In genomic region chr7:521221-522070, GRCh38 we compare ENCODE assay signal across 8 cellular contexts. TPM values are rescaled to one million over a fixed set of nuclear protein-coding genes. Genes with fewer than 3 reads are reported as not detected.
DNase-seq lines count a peak whose midpoint lies in the region; ATAC-seq and TF ChIP-seq lines count a peak whose summit lies in the region.

No MANE protein-coding gene starts in this region.

- H3K36me3 ChIP-seq in GM23338 (ENCODE audit: insufficient read depth) (no peaks in the 10 kb centered on the region), right atrium auricular region (no peaks in the 10 kb centered on the region)

- H3K27me3 ChIP-seq in GM23338 (ENCODE audit: insufficient read depth) (peaks cover 65% of the 10 kb centered on the region), right atrium auricular region (no peaks in the 10 kb centered on the region)

- H4K20me1 ChIP-seq in GM23338 (replicated peaks; ENCODE audit: insufficient read depth): no peaks in the 10 kb centered on the region; the same call in 1 of the 2 replicates

- H3K4me1 Mint-ChIP-seq in GM23338: peaks cover 5% of the 10 kb centered on the region; the same call in 2 of the 3 replicates
- no peaks in the 10 kb centered on the region for H3K4me1 Mint-ChIP-seq in activated T-helper 1 cell treated with anti-CD3 and anti-CD28 coated beads, Interleukin-12 subunit alpha, Interleukin-12 subunit beta, Interleukin-2, Interleukin-4 antibody, amounts not matched to agents 30 ng/mL and 10 ng/mL and 1 ng/mL, durations not matched to agents 14 hours and 24 hours and 36 hours (ENCODE audit: low read depth)

- H3K9me2 ChIP-seq in GM23338 (ENCODE audit: insufficient read depth): no peaks in the 10 kb centered on the region

- no peaks in the 10 kb centered on the region for H3K9me3 ChIP-seq in right atrium auricular region

- peak overlapping the region; percentile 86 for H3K4me2 ChIP-seq in GM23338

- peaks cover 12% of the 10 kb centered on the region for H3K79me2 ChIP-seq in GM23338 (replicated peaks; ENCODE audit: insufficient read depth)

- no peak for TF ChIP-seq CTCF in GM23338 (conservative IDR thresholded peaks at IDR 0.05; ENCODE audit: low read depth in 2 of 2)
- no peak for TF ChIP-seq CTCF in right atrium auricular region (IDR thresholded peaks at IDR 0.05)

- H3K36me3 Mint-ChIP-seq in GM23338 (ENCODE audit: low read depth): peaks cover 4% of the 10 kb centered on the region
- no peaks in the 10 kb centered on the region for H3K36me3 Mint-ChIP-seq in activated T-helper 1 cell treated with anti-CD3 and anti-CD28 coated beads, Interleukin-12 subunit alpha, Interleukin-12 subunit beta, Interleukin-2, Interleukin-4 antibody, amounts not matched to agents 30 ng/mL and 10 ng/mL and 1 ng/mL, durations not matched to agents 14 hours and 24 hours and 36 hours (ENCODE audit: low read depth)

- peak overlapping the region; percentile 67 for H3K4me3 Mint-ChIP-seq in GM23338
- peak overlapping the region; percentile 33 for H3K4me3 Mint-ChIP-seq in activated T-helper 1 cell treated with anti-CD3 and anti-CD28 coated beads, Interleukin-12 subunit alpha, Interleukin-12 subunit beta, Interleukin-2, Interleukin-4 antibody, amounts not matched to agents 30 ng/mL and 10 ng/mL and 1 ng/mL, durations not matched to agents 14 hours and 24 hours and 36 hours

- H3K27me3 Mint-ChIP-seq in GM23338 (ENCODE audit: insufficient read depth, low read depth, poor library complexity): peaks cover 45% of the 10 kb centered on the region
- peaks cover 22% of the 10 kb centered on the region for H3K27me3 Mint-ChIP-seq in activated T-helper 1 cell treated with anti-CD3 and anti-CD28 coated beads, Interleukin-12 subunit alpha, Interleukin-12 subunit beta, Interleukin-2, Interleukin-4 antibody, amounts not matched to agents 30 ng/mL and 10 ng/mL and 1 ng/mL, durations not matched to agents 14 hours and 24 hours and 36 hours (ENCODE audit: insufficient read depth)

- peak; percentile 53 for DNase-seq in AG08395 (ENCODE audit: low spot score)
- no peak for DNase-seq in GM23338 (ENCODE audit: low spot score)
- no peak for DNase-seq in activated T-helper 1 cell treated with anti-CD3 and anti-CD28 coated beads, Interleukin-12 subunit alpha, Interleukin-12 subunit beta, Interleukin-2, Interleukin-4 antibody, amounts not matched to agents 30 ng/mL and 10 ng/mL and 1 ng/mL, durations not matched to agents 14 hours and 24 hours and 36 hours (ENCODE audit: low spot score)
- peak; percentile 79 for DNase-seq in right atrium auricular region (ENCODE audit: low spot score)
- no peak for DNase-seq in skeletal muscle cell (ENCODE audit: low read depth)
- DNase-seq in SIG-M5 treated with dmso at 0.1 percent for 504 hours (lab: John Stamatoyannopoulos, UW; ENCODE audit: unreplicated experiment): no peak
- no peak for DNase-seq in effector CD4-positive, alpha-beta T cell

- no peaks in the 10 kb centered on the region; the same call in 2 of the 3 replicates for H3K9me3 Mint-ChIP-seq in GM23338
- H3K9me3 Mint-ChIP-seq in activated T-helper 1 cell treated with anti-CD3 and anti-CD28 coated beads, Interleukin-12 subunit alpha, Interleukin-12 subunit beta, Interleukin-2, Interleukin-4 antibody, amounts not matched to agents 30 ng/mL and 10 ng/mL and 1 ng/mL, durations not matched to agents 14 hours and 24 hours and 36 hours: no peaks in the 10 kb centered on the region

- no peak overlapping the region for H2AFZ ChIP-seq in GM23338

- H3K27ac ChIP-seq in GM23338 (ENCODE audit: low read depth) (no peak overlapping the region), right atrium auricular region (peak overlapping the region; percentile 89 to 90)

- intact Hi-C loops in activated T-helper 1 cell treated with anti-CD3 and anti-CD28 coated beads, Interleukin-12 subunit alpha, Interleukin-12 subunit beta, Interleukin-2, Interleukin-4 antibody, amounts not matched to agents 30 ng/mL and 10 ng/mL and 1 ng/mL, durations not matched to agents 14 hours and 24 hours and 36 hours (cut with micrococcal nuclease): loop anchor here (1.0 to 10.0 kb wide), 5 partner anchors 63 to 721 kb away; partner anchors contain the start of gene GET4

- no peak overlapping the region for H3K27ac Mint-ChIP-seq in GM23338
- no peak overlapping the region for H3K27ac Mint-ChIP-seq in activated T-helper 1 cell treated with anti-CD3 and anti-CD28 coated beads, Interleukin-12 subunit alpha, Interleukin-12 subunit beta, Interleukin-2, Interleukin-4 antibody, amounts not matched to agents 30 ng/mL and 10 ng/mL and 1 ng/mL, durations not matched to agents 14 hours and 24 hours and 36 hours

- peaks cover 9% of the 10 kb centered on the region; the same call in 1 of the 2 replicates for H3K4me1 ChIP-seq in GM23338 (ENCODE audit: insufficient read depth)
- H3K4me1 ChIP-seq in right atrium auricular region: peaks cover 0 to 56% of the 10 kb centered on the region in 2 donors

- ATAC-seq in GM23338 (peak; percentile 0; the same call in 1 of the 3 replicates), GM21619 (IDR thresholded peaks at IDR 0.05; ENCODE audit: unreplicated experiment) (no peak)

- H3F3A ChIP-seq in GM23338 (replicated peaks; ENCODE audit: low read depth): no peaks in the 10 kb centered on the region

- peak overlapping the region; percentile 67 for H3K4me3 ChIP-seq in GM23338
- H3K4me3 ChIP-seq in right atrium auricular region: peak overlapping the region; percentile 42 to 60
- peak overlapping the region; percentile 32 for H3K4me3 ChIP-seq in skeletal muscle cell (ENCODE audit: low read depth, low read length)

TF ChIP-seq in GM23338, 12 proteins besides CTCF, POLR2A, EP300 and RAD21:
- TF ChIP-seq JUNB (IDR thresholded peaks at IDR 0.05; ENCODE audit: unreplicated experiment) (no peak), REST (IDR thresholded peaks at IDR 0.05; ENCODE audit: unreplicated experiment) (no peak), NANOG (IDR thresholded peaks at IDR 0.05; ENCODE audit: borderline replicate concordance) (no peak), ZNF331 (CRISPR knock-in tag; IDR thresholded peaks at IDR 0.05; ENCODE audit: low read depth) (no peak), CREB1 (CRISPR knock-in tag; IDR thresholded peaks at IDR 0.05; ENCODE audit: low read depth) (no peak)

RNA-seq across cellular contexts. Expression of gene PDGFA, which starts 1.8 kb away (rescaled TPM):
- 32.2 and 43.1 TPM in 2 replicates for total RNA-seq in GM23338 (2014; rRNA removed; shearing (Covaris generic))
- polyA plus RNA-seq in GM23338 (2016; fragmentation: Nextera tagmentation; extraction: Ambion mirVana): 35.6 and 39.5 TPM in 2 replicates
- total RNA-seq in activated T-helper 1 cell treated with anti-CD3 and anti-CD28 coated beads, Interleukin-12 subunit alpha, Interleukin-12 subunit beta, Interleukin-2, Interleukin-4 antibody, amounts not matched to agents 30 ng/mL and 10 ng/mL and 1 ng/mL, durations not matched to agents 14 hours and 24 hours and 36 hours: 8.5 and 8.8 TPM in 2 replicates
- total RNA-seq in right atrium auricular region: 10 to 100 TPM; 31.8 to 34.2 TPM

Comparison
In these comparisons a context has a peak if more than half of its experiments do, and no peak if none do; other contexts are left out.
1. DNase-seq: peak in AG08395 (single experiment) and right atrium auricular region (single experiment); none in GM23338 (single experiment), activated T-helper 1 cell treated with anti-CD3 and anti-CD28 coated beads, Interleukin-12 subunit alpha, Interleukin-12 subunit beta, Interleukin-2, Interleukin-4 antibody, amounts not matched to agents 30 ng/mL and 10 ng/mL and 1 ng/mL, durations not matched to agents 14 hours and 24 hours and 36 hours (single experiment), skeletal muscle cell (single experiment), SIG-M5 treated with dmso at 0.1 percent for 504 hours (single experiment) and effector CD4-positive, alpha-beta T cell (single experiment).
2. Peak in every context shown above with its lines, with median percentiles within 50 percentile points of each other: H3K4me3 ChIP-seq.